In the genomic region with DNA sequence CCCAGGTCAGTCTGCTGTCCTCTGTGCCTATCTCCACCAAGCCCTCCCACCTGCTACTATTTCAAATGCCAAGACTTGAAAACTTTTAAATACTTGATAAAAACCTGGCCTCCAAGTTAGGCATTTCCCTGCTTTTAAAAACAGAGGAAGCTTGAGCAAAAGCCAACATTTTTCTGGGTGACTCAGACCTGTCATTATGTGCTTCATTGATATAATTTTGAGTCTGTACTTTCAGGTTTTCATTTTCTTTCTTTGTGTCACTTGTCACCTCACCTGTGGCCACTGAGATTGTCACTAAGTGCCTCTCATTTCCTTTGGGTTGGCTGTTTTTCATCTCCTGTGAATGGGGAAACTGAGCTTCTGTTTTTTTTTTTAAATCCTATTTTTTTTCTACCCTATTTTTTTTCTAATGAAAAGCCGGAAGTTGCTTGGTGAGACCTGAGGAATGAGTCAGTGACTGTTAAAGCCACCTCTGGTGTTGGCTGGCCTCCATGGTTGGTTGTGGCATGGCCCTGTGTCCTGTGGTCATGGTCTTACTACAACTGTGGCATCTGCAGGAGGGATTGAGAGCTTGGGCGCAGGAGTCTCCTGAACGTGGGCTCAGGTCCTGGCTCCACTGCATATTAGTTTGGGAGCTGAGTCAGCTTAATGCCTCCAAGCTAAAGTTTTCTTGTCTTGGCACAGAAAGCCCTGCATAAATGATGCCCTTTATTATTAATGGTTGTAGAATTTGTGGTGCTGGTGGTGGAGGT, we compare ENCODE assay signal across 8 cellular contexts.
DNase-seq lines count a peak whose midpoint lies in the region; ATAC-seq and TF ChIP-seq lines count a peak whose summit lies in the region.

No MANE protein-coding gene starts in this region.

- peak; percentile 35 for DNase-seq in activated gamma-delta T cell treated with Interleukin-2 at 50 U/mL for 16 hours
- DNase-seq in activated gamma-delta T cell (lab: John Stamatoyannopoulos, UW) = no peak
- peak; percentile 65 for DNase-seq in RWPE1 (ENCODE audit: low spot score)
- no peak for DNase-seq in epithelial cell of prostate (ENCODE audit: low read depth, low spot score)
- no peak for DNase-seq in stimulated activated naive B cell treated with anti-CD40 and anti-IgM and Interleukin-4, amounts not matched to agents 10 μg/mL and 1 μg/mL and 100 μg/mL, for 72 hours

- peak overlapping the region; percentile 82 for H3K27ac ChIP-seq in RWPE1
- peak overlapping the region; percentile 63 for H3K27ac ChIP-seq in epithelial cell of prostate

- ATAC-seq in stimulated activated naive B cell treated with anti-CD40 and anti-IgM and Interleukin-4, amounts not matched to agents 10 μg/mL and 1 μg/mL and 100 μg/mL, for 72 hours (replicated peaks) = peak; percentile 44 to 51
- ATAC-seq in GM18520 (IDR thresholded peaks at IDR 0.05; ENCODE audit: unreplicated experiment) = no peak
- no peak for ATAC-seq in HG02938 (IDR thresholded peaks at IDR 0.05; ENCODE audit: unreplicated experiment)
- no peak for ATAC-seq in HG03432 (IDR thresholded peaks at IDR 0.05; ENCODE audit: unreplicated experiment)

- CTCF ChIA-PET in RWPE1 (lab: Yijun Ruan, JAX) = interaction anchor here (0.6 to 1.2 kb wide), 4 partner anchors 40 to 1439 kb away, joined by 3 to 9 read pairs (median 4); a partner anchor contains a TSS

- no peak overlapping the region for H3K4me3 Mint-ChIP-seq in stimulated activated naive B cell treated with anti-CD40 and anti-IgM and Interleukin-4, amounts not matched to agents 10 μg/mL and 1 μg/mL and 100 μg/mL, for 72 hours

- H3K4me1 Mint-ChIP-seq in stimulated activated naive B cell treated with anti-CD40 and anti-IgM and Interleukin-4, amounts not matched to agents 10 μg/mL and 1 μg/mL and 100 μg/mL, for 72 hours = peaks cover 7 to 19% of the 10 kb centered on the region in 2 donors

- H3K27me3 Mint-ChIP-seq in stimulated activated naive B cell treated with anti-CD40 and anti-IgM and Interleukin-4, amounts not matched to agents 10 μg/mL and 1 μg/mL and 100 μg/mL, for 72 hours = no peaks in the 10 kb centered on the region

- TF ChIP-seq CTCF in RWPE1 (conservative IDR thresholded peaks at IDR 0.05; ENCODE audit: low read depth) = no peak

- no peaks in the 10 kb centered on the region for H3K36me3 Mint-ChIP-seq in stimulated activated naive B cell treated with anti-CD40 and anti-IgM and Interleukin-4, amounts not matched to agents 10 μg/mL and 1 μg/mL and 100 μg/mL, for 72 hours

- POLR2A ChIA-PET in RWPE1 (lab: Yijun Ruan, JAX; ENCODE audit: low non-redundant PET) = no interaction called here

- no peak overlapping the region for H3K27ac Mint-ChIP-seq in stimulated activated naive B cell treated with anti-CD40 and anti-IgM and Interleukin-4, amounts not matched to agents 10 μg/mL and 1 μg/mL and 100 μg/mL, for 72 hours

- H3K9me3 Mint-ChIP-seq in stimulated activated naive B cell treated with anti-CD40 and anti-IgM and Interleukin-4, amounts not matched to agents 10 μg/mL and 1 μg/mL and 100 μg/mL, for 72 hours = no peaks in the 10 kb centered on the region

Comparison
In these comparisons a context has a peak if more than half of its experiments do, and no peak if none do; other contexts are left out.
1. DNase-seq: peak in activated gamma-delta T cell treated with Interleukin-2 at 50 U/mL for 16 hours (single experiment) and RWPE1 (single experiment); none in activated gamma-delta T cell (single experiment), epithelial cell of prostate (single experiment) and stimulated activated naive B cell treated with anti-CD40 and anti-IgM and Interleukin-4, amounts not matched to agents 10 μg/mL and 1 μg/mL and 100 μg/mL, for 72 hours (single experiment).
2. ATAC-seq: peak in stimulated activated naive B cell treated with anti-CD40 and anti-IgM and Interleukin-4, amounts not matched to agents 10 μg/mL and 1 μg/mL and 100 μg/mL, for 72 hours (2 of 2); none in GM18520 (single experiment), HG02938 (single experiment) and HG03432 (single experiment).